1 cellular context compared by ENCODE assay signal in the genomic region with DNA sequence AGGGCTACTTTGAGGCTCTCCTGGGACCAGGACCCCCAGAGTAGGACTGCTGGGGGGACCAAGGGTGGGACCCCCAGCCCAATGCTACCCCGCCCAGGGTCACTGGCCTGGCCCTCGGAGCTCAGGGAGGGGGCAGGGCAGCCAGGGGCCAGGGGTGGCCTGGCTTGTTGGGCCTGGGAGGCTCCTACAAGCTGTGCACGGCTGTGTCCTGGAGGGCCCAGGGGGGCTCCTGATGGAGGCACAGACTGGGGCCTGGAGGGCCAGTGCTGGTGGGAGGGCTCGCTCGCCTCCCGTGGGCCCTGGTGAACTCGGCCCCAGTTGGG.
TF ChIP-seq lines count a peak whose summit lies in the region.

No MANE protein-coding gene starts in this region.

TF ChIP-seq in neural cell, 6 proteins besides CTCF, POLR2A, EP300 and RAD21 (continued from another document):
- TF ChIP-seq, protein P1, sequence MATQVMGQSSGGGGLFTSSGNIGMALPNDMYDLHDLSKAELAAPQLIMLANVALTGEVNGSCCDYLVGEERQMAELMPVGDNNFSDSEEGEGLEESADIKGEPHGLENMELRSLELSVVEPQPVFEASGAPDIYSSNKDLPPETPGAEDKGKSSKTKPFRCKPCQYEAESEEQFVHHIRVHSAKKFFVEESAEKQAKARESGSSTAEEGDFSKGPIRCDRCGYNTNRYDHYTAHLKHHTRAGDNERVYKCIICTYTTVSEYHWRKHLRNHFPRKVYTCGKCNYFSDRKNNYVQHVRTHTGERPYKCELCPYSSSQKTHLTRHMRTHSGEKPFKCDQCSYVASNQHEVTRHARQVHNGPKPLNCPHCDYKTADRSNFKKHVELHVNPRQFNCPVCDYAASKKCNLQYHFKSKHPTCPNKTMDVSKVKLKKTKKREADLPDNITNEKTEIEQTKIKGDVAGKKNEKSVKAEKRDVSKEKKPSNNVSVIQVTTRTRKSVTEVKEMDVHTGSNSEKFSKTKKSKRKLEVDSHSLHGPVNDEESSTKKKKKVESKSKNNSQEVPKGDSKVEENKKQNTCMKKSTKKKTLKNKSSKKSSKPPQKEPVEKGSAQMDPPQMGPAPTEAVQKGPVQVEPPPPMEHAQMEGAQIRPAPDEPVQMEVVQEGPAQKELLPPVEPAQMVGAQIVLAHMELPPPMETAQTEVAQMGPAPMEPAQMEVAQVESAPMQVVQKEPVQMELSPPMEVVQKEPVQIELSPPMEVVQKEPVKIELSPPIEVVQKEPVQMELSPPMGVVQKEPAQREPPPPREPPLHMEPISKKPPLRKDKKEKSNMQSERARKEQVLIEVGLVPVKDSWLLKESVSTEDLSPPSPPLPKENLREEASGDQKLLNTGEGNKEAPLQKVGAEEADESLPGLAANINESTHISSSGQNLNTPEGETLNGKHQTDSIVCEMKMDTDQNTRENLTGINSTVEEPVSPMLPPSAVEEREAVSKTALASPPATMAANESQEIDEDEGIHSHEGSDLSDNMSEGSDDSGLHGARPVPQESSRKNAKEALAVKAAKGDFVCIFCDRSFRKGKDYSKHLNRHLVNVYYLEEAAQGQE (IDR thresholded peaks at IDR 0.05; ENCODE audit: borderline replicate concordance) = no peak
- TF ChIP-seq MXI1 (conservative IDR thresholded peaks at IDR 0.05; ENCODE audit: poor library complexity, severe bottlenecking) (no peak), POLR2AphosphoS5 (IDR thresholded peaks at IDR 0.05) (no peak)
TF ChIP-seq in neural cell: peak in this region for 0.
